In the genomic region with DNA sequence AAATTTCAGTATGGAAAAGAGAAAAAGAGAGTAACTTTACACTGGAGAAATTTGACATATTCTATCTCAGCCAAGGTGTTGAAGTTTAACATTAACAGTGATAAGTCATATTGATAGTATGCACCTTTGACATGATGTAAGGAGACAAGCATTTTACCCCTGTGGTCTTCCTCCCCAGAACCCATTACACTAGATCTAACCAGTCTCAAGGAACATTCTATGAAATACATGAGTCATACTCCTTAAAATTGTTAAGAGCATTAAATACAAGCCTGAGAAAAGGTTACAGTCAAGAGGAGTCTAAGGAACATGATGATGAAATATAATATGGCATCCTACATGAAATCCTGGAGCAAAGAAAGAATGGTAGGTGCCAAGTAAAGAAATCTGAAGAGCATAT, we compare ENCODE assay signal across 24 cellular contexts.
"Had no signal": no experiment of that assay in that cellular context is flagged by ENCODE, and none has a peak within 500 bp of the region (broad histone marks: within the 10 kb centered on the region; RNA-seq: fewer than 3 reads in every experiment).

No MANE protein-coding gene starts in this region.

- H3K4me1 ChIP-seq: lower lobe of right lung, prostate gland, stomach, thyroid gland, vagina had no signal

- DNase-seq: cortex of kidney; effector memory CD8-positive, alpha-beta T cell; head of caudate nucleus; left colon; left ventricle myocardium superior; lower lobe of right lung; midbrain; naive thymus-derived CD8-positive, alpha-beta T cell; nephron progenitor cell; nucleus accumbens; right cardiac atrium; sigmoid colon; stimulated activated CD4-positive, alpha-beta T cell treated with anti-CD3 and anti-CD28 coated beads, Interleukin-2, amount 100 ng/mL, for 24 hours; stimulated activated CD4-positive, alpha-beta T cell treated with anti-CD3 and anti-CD28 coated beads, Interleukin-4, amount 100 ng/mL, for 24 hours; stimulated activated naive CD4-positive, alpha-beta T cell treated with Interleukin-2 at 50 U/mL for 16 hours; stomach; thyroid gland; trophoblast cell had no signal

- ATAC-seq: effector memory CD8-positive, alpha-beta T cell; left colon; left ventricle myocardium superior; naive thymus-derived CD8-positive, alpha-beta T cell; right cardiac atrium; stimulated activated effector memory CD8-positive, alpha-beta T cell treated with anti-CD3 and anti-CD28 coated beads, Interleukin-12 subunit alpha, Interleukin-12 subunit beta, amount 100 ng/mL, for 72 hours had no signal

- FAIRE-seq: endometrium, frontal cortex, keratinocyte had no signal

- H3K9me3 ChIP-seq: lower lobe of right lung, prostate gland, sigmoid colon, stomach, thyroid gland, vagina had no signal

- H3K36me3 ChIP-seq: lower lobe of right lung, prostate gland, sigmoid colon, stomach, thyroid gland, vagina had no signal

- H3K4me3 ChIP-seq: lower lobe of right lung, prostate gland, sigmoid colon, stomach, thyroid gland, vagina had no signal

- H3K27ac ChIP-seq: lower lobe of right lung, prostate gland, sigmoid colon, stomach, thyroid gland, vagina had no signal

- H3K27me3 ChIP-seq: sigmoid colon, stomach, thyroid gland, vagina had no signal
